37 cellular contexts compared by ENCODE assay signal in the genomic region with DNA sequence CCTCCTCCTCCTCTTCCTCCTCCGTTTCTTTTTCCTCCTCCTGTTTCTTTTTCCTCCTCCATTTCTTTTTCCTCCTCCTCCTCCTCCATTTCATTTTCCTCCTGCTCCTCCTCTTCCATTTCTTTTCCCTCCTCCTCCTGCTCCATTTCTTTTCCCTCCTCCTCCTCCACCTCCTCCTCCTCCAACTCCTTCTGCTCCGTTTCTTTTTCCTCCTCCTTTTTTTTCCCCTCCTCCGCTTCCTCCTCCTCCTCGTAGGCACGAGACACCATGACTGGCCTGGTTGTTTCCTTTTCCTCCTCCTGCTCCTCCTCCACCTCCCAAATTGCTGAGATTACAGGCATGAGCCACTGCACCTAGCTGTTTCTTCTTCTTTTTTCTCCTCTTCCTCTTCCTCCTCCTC. TPM values are rescaled to one million over a fixed set of nuclear protein-coding genes. Genes with fewer than 3 reads are reported as not detected.
"Had no signal": no experiment of that assay in that cellular context is flagged by ENCODE, and none has a peak within 500 bp of the region (broad histone marks: within the 10 kb centered on the region; RNA-seq: fewer than 3 reads in every experiment).

No MANE protein-coding gene starts in this region.

- DNase-seq: activated CD4-positive, alpha-beta memory T cell treated with anti-CD3 and anti-CD28 coated beads, Interleukin-2, amount 10 ng/mL, durations not matched to agents 7 days and 5 days; activated CD4-positive, alpha-beta T cell treated with anti-CD3 and anti-CD28 coated beads for 1 hour; activated CD4-positive, alpha-beta T cell treated with anti-CD3 and anti-CD28 coated beads, Interleukin-2, amount 10 ng/mL, durations not matched to agents 7 days and 5 days; activated CD8-positive, alpha-beta memory T cell treated with anti-CD3 and anti-CD28 coated beads, Interleukin-2, amount 50 U/mL, for 48 hours; activated naive CD4-positive, alpha-beta T cell treated with Interleukin-2 at 50 U/mL for 16 hours; activated naive CD8-positive, alpha-beta T cell treated with anti-CD3 and anti-CD28 coated beads for 36 hours; activated T-cell treated with anti-CD3 and anti-CD28 coated beads, Interleukin-2, amount 50 U/mL, for 24 hours; adrenal gland; cerebellar nuclear complex; endodermal cell; kidney glomerular epithelial cell; left ventricle myocardium inferior; mucosa of descending colon; retina; small intestine; stimulated activated CD4-positive, alpha-beta T cell treated with anti-CD3 and anti-CD28 coated beads, Interleukin-4, amount 100 ng/mL, for 24 hours; stimulated activated naive B cell treated with anti-CD40 and anti-IgM and Interleukin-4, amounts not matched to agents 10 μg/mL and 1 μg/mL and 100 μg/mL, for 72 hours; stomach; SW 1271; T1000; thyroid gland; upper lobe of left lung had no signal

- H3K4me1 Mint-ChIP-seq: activated naive CD8-positive, alpha-beta T cell treated with anti-CD3 and anti-CD28 coated beads for 36 hours; brain; endodermal cell; WTC11 had no signal

- H3K4me1 ChIP-seq: adrenal gland, ascending aorta, esophagus muscularis mucosa, left ventricle myocardium inferior, prostate gland, stomach, thyroid gland, upper lobe of left lung had no signal

- H3K9me3 Mint-ChIP-seq: activated CD4-positive, alpha-beta T cell treated with anti-CD3 and anti-CD28 coated beads, Interleukin-2, amount 10 ng/mL, durations not matched to agents 7 days and 5 days; activated T-cell treated with anti-CD3 and anti-CD28 coated beads, Interleukin-2, amount 50 U/mL, for 24 hours; natural killer cell treated with Interleukin-12 subunit alpha and Interleukin-12 subunit beta and Interleukin-15 and Interleukin-18, amount 100 ng/mL, for 72 hours; stimulated activated naive B cell treated with anti-CD40 and anti-IgM and Interleukin-4, amounts not matched to agents 10 μg/mL and 1 μg/mL and 100 μg/mL, for 72 hours; T-helper 1 cell treated with Interleukin-12 subunit alpha and Interleukin-12 subunit beta and Interleukin-4 antibody, amounts not matched to agents 30 μg/mL and 1 μg/mL, for 36 hours had no signal

- ATAC-seq: mucosa of descending colon; natural killer cell treated with Interleukin-12 subunit alpha and Interleukin-12 subunit beta and Interleukin-15 and Interleukin-18, amount 100 ng/mL, for 72 hours; sciatic nerve; stimulated activated naive B cell treated with anti-CD40 and anti-IgM and Interleukin-4, amounts not matched to agents 10 μg/mL and 1 μg/mL and 100 μg/mL, for 72 hours; WTC11 had no signal

- H3K27ac Mint-ChIP-seq: activated CD4-positive, alpha-beta memory T cell treated with anti-CD3 and anti-CD28 coated beads, Interleukin-2, amount 10 ng/mL, durations not matched to agents 7 days and 5 days; activated CD4-positive, alpha-beta T cell treated with anti-CD3 and anti-CD28 coated beads, Interleukin-2, amount 10 ng/mL, durations not matched to agents 7 days and 5 days; activated naive CD8-positive, alpha-beta T cell treated with anti-CD3 and anti-CD28 coated beads for 36 hours; activated T-cell treated with anti-CD3 and anti-CD28 coated beads, Interleukin-2, amount 50 U/mL, for 24 hours; activated T-helper 2 cell treated with anti-CD3 and anti-CD28 coated beads, Interferon-gamma antibody, Interleukin-2, Interleukin-4, amounts not matched to agents 10 μg/mL and 5 μg/mL and 100 μg/mL, durations not matched to agents 14 hours and 24 hours and 36 hours; brain; endodermal cell; natural killer cell treated with Interleukin-12 subunit alpha and Interleukin-12 subunit beta and Interleukin-15 and Interleukin-18, amount 100 ng/mL, for 72 hours; stimulated activated naive B cell treated with anti-CD40 and anti-IgM and Interleukin-4, amounts not matched to agents 10 μg/mL and 1 μg/mL and 100 μg/mL, for 72 hours; T-helper 1 cell treated with Interleukin-12 subunit alpha and Interleukin-12 subunit beta and Interleukin-4 antibody, amounts not matched to agents 30 μg/mL and 1 μg/mL, for 36 hours; WTC11 had no signal

- H3K9me3 ChIP-seq: adrenal gland, ascending aorta, esophagus muscularis mucosa, left ventricle myocardium inferior, mucosa of descending colon, neutrophil, ovary, prostate gland, stomach, thyroid gland, upper lobe of left lung had no signal

- H3K4me3 ChIP-seq: adrenal gland, ascending aorta, cardiac muscle cell, coronary artery, esophagus muscularis mucosa, left ventricle myocardium inferior, lung, mucosa of descending colon, ovary, prostate gland, stomach, thyroid gland, upper lobe of left lung had no signal

- H3K36me3 ChIP-seq: ovary had no signal

- H3K27ac ChIP-seq: adrenal gland, ascending aorta, cardiac muscle cell, coronary artery, esophagus muscularis mucosa, left ventricle myocardium inferior, neutrophil, ovary, prostate gland, stomach, thyroid gland, upper lobe of left lung had no signal

- H3K27me3 Mint-ChIP-seq: activated CD4-positive, alpha-beta memory T cell treated with anti-CD3 and anti-CD28 coated beads, Interleukin-2, amount 10 ng/mL, durations not matched to agents 7 days and 5 days; activated CD4-positive, alpha-beta T cell treated with anti-CD3 and anti-CD28 coated beads, Interleukin-2, amount 10 ng/mL, durations not matched to agents 7 days and 5 days; activated naive CD8-positive, alpha-beta T cell treated with anti-CD3 and anti-CD28 coated beads for 36 hours; activated T-cell treated with anti-CD3 and anti-CD28 coated beads, Interleukin-2, amount 50 U/mL, for 24 hours; natural killer cell treated with Interleukin-12 subunit alpha and Interleukin-12 subunit beta and Interleukin-15 and Interleukin-18, amount 100 ng/mL, for 72 hours; stimulated activated naive B cell treated with anti-CD40 and anti-IgM and Interleukin-4, amounts not matched to agents 10 μg/mL and 1 μg/mL and 100 μg/mL, for 72 hours had no signal

- H3K4me3 Mint-ChIP-seq: activated CD4-positive, alpha-beta memory T cell treated with anti-CD3 and anti-CD28 coated beads, Interleukin-2, amount 10 ng/mL, durations not matched to agents 7 days and 5 days; activated CD4-positive, alpha-beta T cell treated with anti-CD3 and anti-CD28 coated beads, Interleukin-2, amount 10 ng/mL, durations not matched to agents 7 days and 5 days; activated naive CD8-positive, alpha-beta T cell treated with anti-CD3 and anti-CD28 coated beads for 36 hours; activated T-cell treated with anti-CD3 and anti-CD28 coated beads, Interleukin-2, amount 50 U/mL, for 24 hours; brain; endodermal cell; natural killer cell treated with Interleukin-12 subunit alpha and Interleukin-12 subunit beta and Interleukin-15 and Interleukin-18, amount 100 ng/mL, for 72 hours; stimulated activated naive B cell treated with anti-CD40 and anti-IgM and Interleukin-4, amounts not matched to agents 10 μg/mL and 1 μg/mL and 100 μg/mL, for 72 hours; T-helper 1 cell treated with Interleukin-12 subunit alpha and Interleukin-12 subunit beta and Interleukin-4 antibody, amounts not matched to agents 30 μg/mL and 1 μg/mL, for 36 hours; WTC11 had no signal

RNA-seq across cellular contexts. Expression of gene DRICH1, which starts 25.6 kb away (rescaled TPM):
- total RNA-seq: activated naive CD8-positive, alpha-beta T cell treated with anti-CD3 and anti-CD28 coated beads for 36 hours; ascending aorta; cardiac muscle cell; left ventricle myocardium inferior had no signal

RNA-seq across cellular contexts. Expression of gene RGL4, which starts 33.1 kb away (rescaled TPM):
- total RNA-seq: ascending aorta, cardiac muscle cell, endodermal cell, frontal cortex, left ventricle myocardium inferior, WTC11 had no signal
